Comparison of ENCODE assay signal across 19 cellular contexts in genomic region chr7:104136561-104136960, GRCh38.
"Had no signal": no experiment of that assay in that cellular context is flagged by ENCODE, and none has a peak within 500 bp of the region (broad histone marks: within the 10 kb centered on the region; RNA-seq: fewer than 3 reads in every experiment).

No MANE protein-coding gene starts in this region.

- H3K4me3 Mint-ChIP-seq: memory B cell; natural killer cell treated with Interleukin-12 subunit alpha and Interleukin-12 subunit beta and Interleukin-15 and Interleukin-18, amount 100 ng/mL, for 72 hours; neural progenitor cell had no signal

- DNase-seq: dorsolateral prefrontal cortex; effector CD8-positive, alpha-beta T cell; foreskin melanocyte; head of caudate nucleus; kidney; left cardiac atrium; left ventricle myocardium inferior; lower lobe of right lung; midbrain; nucleus accumbens; ovary; right cardiac atrium; small intestine; stimulated activated CD4-positive, alpha-beta T cell treated with anti-CD3 and anti-CD28 coated beads, Interleukin-12 subunit alpha, Interleukin-12 subunit beta, amount 100 ng/mL, for 4 hours; stimulated activated naive CD4-positive, alpha-beta T cell treated with Interleukin-2 at 50 U/mL for 16 hours; upper lobe of right lung had no signal

- H3K9me3 Mint-ChIP-seq: memory B cell; natural killer cell treated with Interleukin-12 subunit alpha and Interleukin-12 subunit beta and Interleukin-15 and Interleukin-18, amount 100 ng/mL, for 72 hours; neural progenitor cell had no signal

- H3K27ac Mint-ChIP-seq: memory B cell, neural progenitor cell had no signal

- ATAC-seq: left cardiac atrium; lower lobe of right lung; natural killer cell treated with Interleukin-12 subunit alpha and Interleukin-12 subunit beta and Interleukin-15 and Interleukin-18, amount 100 ng/mL, for 72 hours; right cardiac atrium; upper lobe of right lung had no signal

- H3K27me3 Mint-ChIP-seq: memory B cell; natural killer cell treated with Interleukin-12 subunit alpha and Interleukin-12 subunit beta and Interleukin-15 and Interleukin-18, amount 100 ng/mL, for 72 hours had no signal

- H3K4me1 Mint-ChIP-seq: memory B cell, neural progenitor cell had no signal
